ENCODE assay signal across 1 cellular context in genomic region chr19:3045885-3046603, GRCh38.
TF ChIP-seq lines count a peak whose summit lies in the region.

No MANE protein-coding gene starts in this region.

TF ChIP-seq in H1, 55 proteins besides CTCF, POLR2A, EP300 and RAD21:
- TF ChIP-seq MAX (IDR thresholded peaks at IDR 0.05): no peak
- no peak for TF ChIP-seq CREB1 (IDR thresholded peaks at IDR 0.05)
- TF ChIP-seq NRF1 (IDR thresholded peaks at IDR 0.05; ENCODE audit: low read depth, low read length): no peak
- TF ChIP-seq TCF12 (IDR thresholded peaks at IDR 0.05; ENCODE audit: low read depth, low read length): no peak
- TF ChIP-seq CBX8 (IDR thresholded peaks at IDR 0.05; ENCODE audit: borderline replicate concordance, low read depth, low read length): no peak
- TF ChIP-seq SIX5 (IDR thresholded peaks at IDR 0.05; ENCODE audit: low read depth, low read length): no peak
- TF ChIP-seq SRF (IDR thresholded peaks at IDR 0.05; ENCODE audit: low read depth, low read length): no peak
- peak; percentile 67 for TF ChIP-seq CTBP2 (IDR thresholded peaks at IDR 0.05; ENCODE audit: borderline replicate concordance, insufficient read depth, insufficient read length, low read length)
- TF ChIP-seq CHD1 (IDR thresholded peaks at IDR 0.05; ENCODE audit: low read depth, low read length): no peak
- TF ChIP-seq RBBP5 (IDR thresholded peaks at IDR 0.05; ENCODE audit: borderline replicate concordance, low read depth, low read length): no peak
- no peak for TF ChIP-seq BACH1 (IDR thresholded peaks at IDR 0.05; ENCODE audit: low read length)
- TF ChIP-seq KDM1A (IDR thresholded peaks at IDR 0.05; ENCODE audit: borderline replicate concordance, low read length): peak; percentile 65; the same call in 1 of the 2 replicates
- no peak for TF ChIP-seq SP1 (IDR thresholded peaks at IDR 0.05; ENCODE audit: low read depth, low read length)
- TF ChIP-seq KDM4A (IDR thresholded peaks at IDR 0.05; ENCODE audit: low read depth, low read length, severe bottlenecking): peak; percentile 11
- no peak for TF ChIP-seq SIRT6 (IDR thresholded peaks at IDR 0.05; ENCODE audit: low read length)
- TF ChIP-seq ATF3 (IDR thresholded peaks at IDR 0.05; ENCODE audit: insufficient read depth, low read depth, low read length): no peak
- no peak for TF ChIP-seq SP4 (IDR thresholded peaks at IDR 0.05; ENCODE audit: low read length)
- TF ChIP-seq JUND (IDR thresholded peaks at IDR 0.05; ENCODE audit: low read length): no peak
- TF ChIP-seq ATF2 (IDR thresholded peaks at IDR 0.05; ENCODE audit: low read length): no peak
- no peak for TF ChIP-seq NANOG (IDR thresholded peaks at IDR 0.05; ENCODE audit: insufficient read depth, low read depth, low read length, poor library complexity, severe bottlenecking)
- no peak for TF ChIP-seq BRCA1 (IDR thresholded peaks at IDR 0.05; ENCODE audit: low read depth, low read length)
- no peak for TF ChIP-seq HDAC2 (IDR thresholded peaks at IDR 0.05; ENCODE audit: borderline replicate concordance in 1 of 2, low read depth in 2 of 2, low read length in 2 of 2)
- no peak for TF ChIP-seq RXRA (IDR thresholded peaks at IDR 0.05; ENCODE audit: insufficient read depth, low read depth, low read length)
- TF ChIP-seq ASH2L (IDR thresholded peaks at IDR 0.05; ENCODE audit: low read length): no peak
